ENCODE assay signal across 29 cellular contexts in genomic region chr2:38524580-38524979, GRCh38.
DNase-seq lines count a peak whose midpoint lies in the region; ATAC-seq and TF ChIP-seq lines count a peak whose summit lies in the region.
"Had no signal": no experiment of that assay in that cellular context is flagged by ENCODE, and none has a peak within 500 bp of the region (broad histone marks: within the 10 kb centered on the region; RNA-seq: fewer than 3 reads in every experiment).

No MANE protein-coding gene starts in this region.

- no peak overlapping the region for H3K4me3 Mint-ChIP-seq in HFFc6
- H3K4me3 Mint-ChIP-seq: activated CD4-positive, alpha-beta memory T cell treated with anti-CD3 and anti-CD28 coated beads for 36 hours; activated naive CD4-positive, alpha-beta T cell treated with anti-CD3 and anti-CD28 coated beads, Interleukin-2, amount 50 U/mL, for 24 hours; activated T-helper 17 cell treated with anti-CD3 and anti-CD28 coated beads, Interleukin-2, amount 50 U/mL, for 72 hours; T-helper 1 cell treated with Interleukin-12 subunit alpha and Interleukin-12 subunit beta and Interleukin-4 antibody, amounts not matched to agents 30 μg/mL and 1 μg/mL, for 36 hours had no signal

- no peak for TF ChIP-seq CTCF in DOHH2 (IDR thresholded peaks at IDR 0.05; ENCODE audit: low read depth, low read length, poor library complexity, severe bottlenecking)
- TF ChIP-seq CTCF in esophagus muscularis mucosa (IDR thresholded peaks at IDR 0.05) = no peak
- TF ChIP-seq CTCF in sigmoid colon (IDR thresholded peaks at IDR 0.05) = no peak
- no peak for TF ChIP-seq CTCF in HFFc6 (IDR thresholded peaks at IDR 0.05)

- peak overlapping the region; percentile 85 for H3K27ac ChIP-seq in DOHH2 (ENCODE audit: low read depth, low read length)
- H3K27ac ChIP-seq in esophagus muscularis mucosa (replicated peaks in 1 of 4) = peak overlapping the region; percentile 52 to 85 (median 63)
- peak overlapping the region; percentile 36 to 43 (median 36) for H3K27ac ChIP-seq in sigmoid colon
- H3K27ac ChIP-seq: heart right ventricle, KMS-11, lower lobe of right lung, vagina had no signal

- H3F3A ChIP-seq in DOHH2 (ENCODE audit: control insufficient read depth, insufficient read depth) = peaks cover 39% of the 10 kb centered on the region

- H3K4me2 ChIP-seq in DOHH2 (ENCODE audit: low read length) = peak overlapping the region; percentile 87
- H3K4me2 ChIP-seq: KMS-11, SK-N-SH had no signal

- DNase-seq in NAMALWA (ENCODE audit: low spot score) = peak; percentile 89
- DNase-seq in esophagus muscularis mucosa (ENCODE audit: extremely low spot score) = no peak
- no peak for DNase-seq in sigmoid colon
- no peak for DNase-seq in activated CD4-positive, CD25-positive, alpha-beta regulatory T cell (lab: John Stamatoyannopoulos, UW)
- DNase-seq in HFFc6 = no peak
- no peak for DNase-seq in amygdala (lab: John Stamatoyannopoulos, UW)
- DNase-seq: activated CD4-positive, alpha-beta memory T cell treated with anti-CD3 and anti-CD28 coated beads for 36 hours; activated CD4-positive, CD25-positive, alpha-beta regulatory T cell treated with anti-CD3 and anti-CD28 coated beads, Interleukin-2, amount 50 U/mL, for 72 hours; activated CD8-positive, alpha-beta memory T cell treated with anti-CD3 and anti-CD28 coated beads, Interleukin-2, amount 50 U/mL, for 48 hours; effector CD4-positive, alpha-beta T cell; H7; heart right ventricle; lower lobe of right lung; mucosa of descending colon; NCI-H187; NCI-H2227 treated with DMSO at 0.1 percent for 48 hours; NCI-H774; nephron progenitor cell; OCI-M1; SK-N-SH; stimulated activated naive CD4-positive, alpha-beta T cell treated with Interleukin-2 at 50 U/mL for 16 hours; thyroid gland had no signal

- no peaks in the 10 kb centered on the region for H3K27me3 ChIP-seq in DOHH2 (ENCODE audit: control insufficient read depth, low read length)
- H3K27me3 ChIP-seq in esophagus muscularis mucosa = no peaks in the 10 kb centered on the region
- no peaks in the 10 kb centered on the region for H3K27me3 ChIP-seq in sigmoid colon
- H3K27me3 ChIP-seq: thyroid gland, vagina had no signal

- 47% methylated on average over 3 of the region's 3 CpGs for WGBS in esophagus muscularis mucosa
- 54 to 59% methylated on average over 3 of the region's 3 CpGs for WGBS in sigmoid colon, 2 donors

- H3K4me3 ChIP-seq in DOHH2 (ENCODE audit: low read length) (peak overlapping the region; percentile 67), esophagus muscularis mucosa (no peak overlapping the region), sigmoid colon (no peak overlapping the region)
- H3K4me3 ChIP-seq: heart right ventricle, lower lobe of right lung, mucosa of descending colon, thyroid gland, vagina had no signal

- H3K9me3 Mint-ChIP-seq in HFFc6 = no peaks in the 10 kb centered on the region
- H3K9me3 Mint-ChIP-seq: activated CD4-positive, alpha-beta memory T cell treated with anti-CD3 and anti-CD28 coated beads for 36 hours; activated naive CD4-positive, alpha-beta T cell treated with anti-CD3 and anti-CD28 coated beads, Interleukin-2, amount 50 U/mL, for 24 hours; activated T-helper 17 cell treated with anti-CD3 and anti-CD28 coated beads, Interleukin-2, amount 50 U/mL, for 72 hours; nephron progenitor cell; T-helper 1 cell treated with Interleukin-12 subunit alpha and Interleukin-12 subunit beta and Interleukin-4 antibody, amounts not matched to agents 30 μg/mL and 1 μg/mL, for 36 hours had no signal

- TF ChIP-seq POLR2A in esophagus muscularis mucosa (IDR thresholded peaks at IDR 0.05; ENCODE audit: low read depth) (no peak), sigmoid colon (IDR thresholded peaks at IDR 0.05) (no peak)

- H3K9me2 ChIP-seq in DOHH2 (replicated peaks; ENCODE audit: control insufficient read depth, low read length) = no peaks in the 10 kb centered on the region
- H3K9me2 ChIP-seq: SK-N-SH had no signal

- H3K4me1 Mint-ChIP-seq in HFFc6 (ENCODE audit: low read depth) = peaks cover 23% of the 10 kb centered on the region
- H3K4me1 Mint-ChIP-seq: activated T-helper 17 cell treated with anti-CD3 and anti-CD28 coated beads, Interleukin-2, amount 50 U/mL, for 72 hours had no signal

- no peaks in the 10 kb centered on the region for H4K20me1 ChIP-seq in DOHH2 (ENCODE audit: control insufficient read depth, insufficient read depth, low read depth, low read length)

- H3K4me1 ChIP-seq in DOHH2 (ENCODE audit: control insufficient read depth, low read length) (peaks cover 70% of the 10 kb centered on the region), esophagus muscularis mucosa (peaks cover 4 to 56% (median 38%) of the 10 kb centered on the region in 4 donors), sigmoid colon (peaks cover 0 to 30% (median 14%) of the 10 kb centered on the region in 4 donors)
- H3K4me1 ChIP-seq: vagina had no signal

- no peaks in the 10 kb centered on the region for H3K36me3 Mint-ChIP-seq in HFFc6 (ENCODE audit: low read depth)
- H3K36me3 Mint-ChIP-seq: activated CD4-positive, alpha-beta memory T cell treated with anti-CD3 and anti-CD28 coated beads for 36 hours; activated naive CD4-positive, alpha-beta T cell treated with anti-CD3 and anti-CD28 coated beads, Interleukin-2, amount 50 U/mL, for 24 hours had no signal

- no peaks in the 10 kb centered on the region for H3K79me2 ChIP-seq in DOHH2 (ENCODE audit: control insufficient read depth, low read length)

- intact Hi-C loops in esophagus muscularis mucosa (cut with DNase I) = no loop called here
- intact Hi-C loops in sigmoid colon (cut with DNase I) = no loop called here

- peaks cover 31% of the 10 kb centered on the region for H3K27me3 Mint-ChIP-seq in HFFc6 (ENCODE audit: insufficient read depth)

- H3K36me3 ChIP-seq in DOHH2 (ENCODE audit: control insufficient read depth, low read length) (no peaks in the 10 kb centered on the region), esophagus muscularis mucosa (no peaks in the 10 kb centered on the region), sigmoid colon (no peaks in the 10 kb centered on the region)
- H3K36me3 ChIP-seq: heart right ventricle, lower lobe of right lung, thyroid gland, vagina had no signal

- H3K27ac Mint-ChIP-seq in HFFc6 = no peak overlapping the region
- H3K27ac Mint-ChIP-seq: activated CD4-positive, alpha-beta memory T cell treated with anti-CD3 and anti-CD28 coated beads for 36 hours; activated naive CD4-positive, alpha-beta T cell treated with anti-CD3 and anti-CD28 coated beads, Interleukin-2, amount 50 U/mL, for 24 hours; activated T-helper 17 cell treated with anti-CD3 and anti-CD28 coated beads, Interleukin-2, amount 50 U/mL, for 72 hours; T-helper 1 cell treated with Interleukin-12 subunit alpha and Interleukin-12 subunit beta and Interleukin-4 antibody, amounts not matched to agents 30 μg/mL and 1 μg/mL, for 36 hours had no signal

- H3K9me3 ChIP-seq in DOHH2 (ENCODE audit: control insufficient read depth, insufficient read depth, low read length) (no peaks in the 10 kb centered on the region), esophagus muscularis mucosa (no peaks in the 10 kb centered on the region), sigmoid colon (no peaks in the 10 kb centered on the region)
- H3K9me3 ChIP-seq: heart right ventricle, lower lobe of right lung, mucosa of descending colon, SK-N-SH, thyroid gland, vagina had no signal

- TF ChIP-seq EP300 in esophagus muscularis mucosa (IDR thresholded peaks at IDR 0.05) (no peak), sigmoid colon (IDR thresholded peaks at IDR 0.05) (no peak)

- no peak for ATAC-seq in GM19467 (IDR thresholded peaks at IDR 0.05; ENCODE audit: unreplicated experiment)
- ATAC-seq: activated T-helper 17 cell treated with anti-CD3 and anti-CD28 coated beads, Interleukin-2, amount 50 U/mL, for 72 hours; lower lobe of right lung; mucosa of descending colon had no signal
